Comparison of ENCODE assay signal across 14 cellular contexts in genomic region chr1:22457836-22458235, GRCh38. TPM values are rescaled to one million over a fixed set of nuclear protein-coding genes. Genes with fewer than 3 reads are reported as not detected.
DNase-seq lines count a peak whose midpoint lies in the region; ATAC-seq lines count a peak whose summit lies in the region.
"Had no signal": no experiment of that assay in that cellular context is flagged by ENCODE, and none has a peak within 500 bp of the region (broad histone marks: within the 10 kb centered on the region; RNA-seq: fewer than 3 reads in every experiment).

No MANE protein-coding gene starts in this region.

- no peak overlapping the region for H3K4me2 ChIP-seq in trophoblast cell (ENCODE audit: low read length)
- H3K4me2 ChIP-seq: BLaER1 treated with 17β-estradiol and CSF1 and Interleukin-3, amounts not matched to agents 10 nM and 100 nM had no signal

- no peak overlapping the region for H2AK5ac ChIP-seq in trophoblast cell (ENCODE audit: low read length)

- no peaks in the 10 kb centered on the region for H3K9me3 Mint-ChIP-seq in central memory CD8-positive, alpha-beta T cell
- H3K9me3 Mint-ChIP-seq: CD4-positive, CD25-positive, alpha-beta regulatory T cell; HFFc6 had no signal

- DNase-seq in Right ventricle myocardium superior (no peak), Right ventricle myocardium inferior (ENCODE audit: missing footprints) (no peak), G401 (ENCODE audit: low spot score) (peak; percentile 54), trophoblast cell (no peak), HPDE6-E6E7 (ENCODE audit: extremely low spot score) (no peak), T-helper 1 cell (no peak)
- DNase-seq in central memory CD8-positive, alpha-beta T cell (ENCODE audit: low spot score in 2 of 2) = no peak
- no peak for DNase-seq in activated CD4-positive, CD25-positive, alpha-beta regulatory T cell treated with anti-CD3 and anti-CD28 coated beads, Interleukin-2, amount 50 U/mL, for 72 hours
- DNase-seq: ACHN; CD4-positive, CD25-positive, alpha-beta regulatory T cell; DMS53; HFFc6 had no signal

- no peaks in the 10 kb centered on the region for H3K27me3 Mint-ChIP-seq in central memory CD8-positive, alpha-beta T cell
- H3K27me3 Mint-ChIP-seq: CD4-positive, CD25-positive, alpha-beta regulatory T cell had no signal

- no peak overlapping the region for H2BK5ac ChIP-seq in trophoblast cell (ENCODE audit: low read depth, low read length, poor library complexity)

- no peak overlapping the region for H2AFZ ChIP-seq in trophoblast cell (ENCODE audit: insufficient read depth, low read length, poor library complexity)

- no peak overlapping the region for H4K12ac ChIP-seq in trophoblast cell (ENCODE audit: low read depth, low read length)

- H3K18ac ChIP-seq in trophoblast cell (ENCODE audit: low read length) = no peak overlapping the region

- H3K27ac ChIP-seq in trophoblast cell (ENCODE audit: low read depth, low read length) = no peak overlapping the region
- H3K27ac ChIP-seq: BLaER1 treated with 17β-estradiol and CSF1 and Interleukin-3, amounts not matched to agents 10 nM and 100 nM; HL-60 had no signal

- peak overlapping the region; percentile 50 for H2BK12ac ChIP-seq in trophoblast cell (ENCODE audit: low read length)

- H3K4ac ChIP-seq in trophoblast cell (ENCODE audit: low read depth, low read length) = peak overlapping the region; percentile 43

- no peak overlapping the region for H3K9ac ChIP-seq in trophoblast cell (ENCODE audit: low read length)
- H3K9ac ChIP-seq: BLaER1 treated with 17β-estradiol and CSF1 and Interleukin-3, amounts not matched to agents 10 nM and 100 nM had no signal

- H3K27ac Mint-ChIP-seq in central memory CD8-positive, alpha-beta T cell (ENCODE audit: low read depth) = peak overlapping the region; percentile 29
- H3K27ac Mint-ChIP-seq: CD4-positive, CD25-positive, alpha-beta regulatory T cell; HFFc6 had no signal

- H3K79me2 ChIP-seq in trophoblast cell (ENCODE audit: control insufficient read depth, insufficient read depth, low read length, poor library complexity) = peaks cover 3% of the 10 kb centered on the region

- intact Hi-C loops in Right ventricle myocardium superior (cut with DNase I) = no loop called here
- intact Hi-C loops in Right ventricle myocardium inferior (cut with DNase I) = no loop called here

- H3K14ac ChIP-seq in trophoblast cell (ENCODE audit: low read length) = no peak overlapping the region

- in situ Hi-C loops in G401 (cut with HindIII; ENCODE audit: low sequenced_read_pairs) = no loop called here

- peak; percentile 30 for ATAC-seq in Right ventricle myocardium superior (ENCODE audit: poor library complexity)
- no peak for ATAC-seq in Right ventricle myocardium inferior
- no peak for ATAC-seq in central memory CD8-positive, alpha-beta T cell (replicated peaks; ENCODE audit: extremely low read depth, poor library complexity, severe bottlenecking)

- H3K36me3 Mint-ChIP-seq in central memory CD8-positive, alpha-beta T cell (ENCODE audit: insufficient read depth) = no peaks in the 10 kb centered on the region

- no peaks in the 10 kb centered on the region for H3K27me3 ChIP-seq in trophoblast cell (ENCODE audit: insufficient read depth, low read length)
- H3K27me3 ChIP-seq: BLaER1 treated with 17β-estradiol and CSF1 and Interleukin-3, amounts not matched to agents 10 nM and 100 nM had no signal

- no peak overlapping the region for H4K91ac ChIP-seq in trophoblast cell (ENCODE audit: low read depth, low read length)

- peaks cover 2% of the 10 kb centered on the region in 2 experiments for H3K36me3 ChIP-seq in trophoblast cell (ENCODE audit: control insufficient read depth in 1 of 2, insufficient read depth in 2 of 2, low read length in 2 of 2)

- H3K4me1 ChIP-seq in trophoblast cell (ENCODE audit: control insufficient read depth in 1 of 2, insufficient read depth in 2 of 2, low read length in 2 of 2) = peaks cover 0 to 9% of the 10 kb centered on the region in 2 experiments

- no peak overlapping the region for H3K4me3 Mint-ChIP-seq in central memory CD8-positive, alpha-beta T cell
- H3K4me3 Mint-ChIP-seq: CD4-positive, CD25-positive, alpha-beta regulatory T cell; HFFc6 had no signal

- H3K79me1 ChIP-seq in trophoblast cell (ENCODE audit: low read length) = no peaks in the 10 kb centered on the region

- no peak overlapping the region for H3K4me3 ChIP-seq in trophoblast cell (ENCODE audit: low read depth, low read length)
- H3K4me3 ChIP-seq: BLaER1 treated with 17β-estradiol and CSF1 and Interleukin-3, amounts not matched to agents 10 nM and 100 nM had no signal

- no peak overlapping the region for H2BK120ac ChIP-seq in trophoblast cell (ENCODE audit: insufficient read depth, low read length, poor library complexity)

- peak overlapping the region; percentile 69 for H3K23ac ChIP-seq in trophoblast cell (ENCODE audit: low read length)

- H3K4me1 Mint-ChIP-seq in central memory CD8-positive, alpha-beta T cell = peaks cover 73% of the 10 kb centered on the region

- no peak overlapping the region for H4K8ac ChIP-seq in trophoblast cell (ENCODE audit: low read depth, low read length)

- no peaks in the 10 kb centered on the region for H3K9me3 ChIP-seq in trophoblast cell (ENCODE audit: insufficient read depth, low read depth, low read length)
- H3K9me3 ChIP-seq: BLaER1 treated with 17β-estradiol and CSF1 and Interleukin-3, amounts not matched to agents 10 nM and 100 nM had no signal

RNA-seq across cellular contexts. Expression of gene ZBTB40, which starts 6.2 kb away (rescaled TPM):
- 15.0 TPM for total RNA-seq in Right ventricle myocardium superior
- 17.9 TPM for total RNA-seq in Right ventricle myocardium inferior
- 6.9 and 9.8 TPM in 2 replicates for total RNA-seq in G401 (2014; rRNA removed; shearing (Covaris generic))
- polyA plus RNA-seq in trophoblast cell (2013) = 11.0 and 11.3 TPM in 2 replicates
